1 cellular context compared by ENCODE assay signal in the genomic region with DNA sequence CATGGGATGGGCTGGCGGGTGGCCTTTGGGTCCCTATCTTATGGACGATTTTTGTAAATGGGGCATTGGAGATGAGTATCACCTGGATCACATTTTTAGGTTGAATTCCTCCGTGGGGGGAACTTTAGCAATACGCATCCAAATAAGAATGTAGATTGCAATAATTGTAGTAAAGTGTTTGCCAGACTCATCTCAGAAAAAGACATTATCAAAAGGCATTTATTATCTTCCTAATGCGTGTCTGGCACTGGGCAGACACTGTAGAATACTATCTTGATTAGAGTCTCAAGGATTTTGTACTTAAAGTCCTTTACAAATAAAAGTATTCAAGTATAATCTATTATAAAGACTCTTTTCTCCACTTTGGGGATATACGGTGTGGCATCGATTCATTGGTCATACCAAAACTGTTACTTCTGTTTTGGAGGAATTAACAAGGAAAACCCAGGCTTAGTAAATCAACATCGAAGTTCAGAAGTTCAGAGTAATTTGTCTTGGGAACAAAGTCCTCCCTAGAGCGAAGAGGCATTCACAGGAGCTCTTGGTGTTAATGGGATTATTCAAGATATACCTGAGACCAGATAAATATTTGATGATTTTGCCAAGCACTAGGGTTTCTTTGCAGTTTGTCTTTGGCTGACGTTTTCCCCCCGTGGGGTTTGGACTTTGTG.
TF ChIP-seq lines count a peak whose summit lies in the region.

No MANE protein-coding gene starts in this region.

TF ChIP-seq in SK-N-SH, 30 proteins besides CTCF, POLR2A, EP300 and RAD21 (continued from another document):
- TF ChIP-seq, protein P1, sequence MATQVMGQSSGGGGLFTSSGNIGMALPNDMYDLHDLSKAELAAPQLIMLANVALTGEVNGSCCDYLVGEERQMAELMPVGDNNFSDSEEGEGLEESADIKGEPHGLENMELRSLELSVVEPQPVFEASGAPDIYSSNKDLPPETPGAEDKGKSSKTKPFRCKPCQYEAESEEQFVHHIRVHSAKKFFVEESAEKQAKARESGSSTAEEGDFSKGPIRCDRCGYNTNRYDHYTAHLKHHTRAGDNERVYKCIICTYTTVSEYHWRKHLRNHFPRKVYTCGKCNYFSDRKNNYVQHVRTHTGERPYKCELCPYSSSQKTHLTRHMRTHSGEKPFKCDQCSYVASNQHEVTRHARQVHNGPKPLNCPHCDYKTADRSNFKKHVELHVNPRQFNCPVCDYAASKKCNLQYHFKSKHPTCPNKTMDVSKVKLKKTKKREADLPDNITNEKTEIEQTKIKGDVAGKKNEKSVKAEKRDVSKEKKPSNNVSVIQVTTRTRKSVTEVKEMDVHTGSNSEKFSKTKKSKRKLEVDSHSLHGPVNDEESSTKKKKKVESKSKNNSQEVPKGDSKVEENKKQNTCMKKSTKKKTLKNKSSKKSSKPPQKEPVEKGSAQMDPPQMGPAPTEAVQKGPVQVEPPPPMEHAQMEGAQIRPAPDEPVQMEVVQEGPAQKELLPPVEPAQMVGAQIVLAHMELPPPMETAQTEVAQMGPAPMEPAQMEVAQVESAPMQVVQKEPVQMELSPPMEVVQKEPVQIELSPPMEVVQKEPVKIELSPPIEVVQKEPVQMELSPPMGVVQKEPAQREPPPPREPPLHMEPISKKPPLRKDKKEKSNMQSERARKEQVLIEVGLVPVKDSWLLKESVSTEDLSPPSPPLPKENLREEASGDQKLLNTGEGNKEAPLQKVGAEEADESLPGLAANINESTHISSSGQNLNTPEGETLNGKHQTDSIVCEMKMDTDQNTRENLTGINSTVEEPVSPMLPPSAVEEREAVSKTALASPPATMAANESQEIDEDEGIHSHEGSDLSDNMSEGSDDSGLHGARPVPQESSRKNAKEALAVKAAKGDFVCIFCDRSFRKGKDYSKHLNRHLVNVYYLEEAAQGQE (IDR thresholded peaks at IDR 0.05; ENCODE audit: low read depth, low read length) = no peak
- TF ChIP-seq SIN3A (IDR thresholded peaks at IDR 0.05; ENCODE audit: borderline replicate concordance, low read depth, low read length) = no peak
